In genomic region chr6:159758031-159759001, GRCh38 we compare ENCODE assay signal across 10 cellular contexts. TPM values are rescaled to one million over a fixed set of nuclear protein-coding genes. Genes with fewer than 3 reads are reported as not detected.
A peak's percentile ranks its signal among the peaks of the same experiment; 100 is the strongest.
DNase-seq lines count a peak whose midpoint lies in the region; ATAC-seq, FAIRE-seq and TF ChIP-seq lines count a peak whose summit lies in the region.
"Had no signal": no experiment of that assay in that cellular context is flagged by ENCODE, and none has a peak within 500 bp of the region (broad histone marks: within the 10 kb centered on the region; RNA-seq: fewer than 3 reads in every experiment).

No MANE protein-coding gene starts in this region.

- ATAC-seq in GM18861 (IDR thresholded peaks at IDR 0.05; ENCODE audit: unreplicated experiment) (no peak), HG03469 (IDR thresholded peaks at IDR 0.05; ENCODE audit: unreplicated experiment) (no peak)

- H3K36me3 ChIP-seq in WERI-Rb-1 = peaks cover 68% of the 10 kb centered on the region

- peaks cover 8% of the 10 kb centered on the region for H3K27me3 Mint-ChIP-seq in glutamatergic neuron (ENCODE audit: unreplicated experiment)

- TF ChIP-seq POLR2A in GM12891 (IDR thresholded peaks at IDR 0.05; ENCODE audit: low read depth, low read length) = no peak; the same call in 1 of the 2 replicates

- no peaks in the 10 kb centered on the region for H3K36me3 Mint-ChIP-seq in glutamatergic neuron (ENCODE audit: unreplicated experiment)

- peaks cover 13% of the 10 kb centered on the region for H3K4me1 Mint-ChIP-seq in glutamatergic neuron (ENCODE audit: low read depth, unreplicated experiment)

- H3K27ac ChIP-seq in WERI-Rb-1 = no peak overlapping the region
- H3K27ac ChIP-seq: left ventricle myocardium inferior had no signal

- peaks cover 5% of the 10 kb centered on the region for H3K9me3 Mint-ChIP-seq in glutamatergic neuron (ENCODE audit: unreplicated experiment)

- no peaks in the 10 kb centered on the region for H3K27me3 ChIP-seq in WERI-Rb-1 (ENCODE audit: insufficient read depth, low read depth, severe bottlenecking)

- no peaks in the 10 kb centered on the region for H3K9me3 ChIP-seq in WERI-Rb-1 (ENCODE audit: severe bottlenecking)
- H3K9me3 ChIP-seq: left ventricle myocardium inferior had no signal

- DNase-seq in ACHN = peak; percentile 63
- no peak for DNase-seq in GM12891 (ENCODE audit: insufficient read length, low spot score)
- no peak for DNase-seq in WERI-Rb-1
- no peak for DNase-seq in glutamatergic neuron
- no peak for DNase-seq in pons (ENCODE audit: low spot score)
- DNase-seq in GM19240 (ENCODE audit: insufficient read length, low spot score) = no peak
- DNase-seq: left ventricle myocardium inferior had no signal

- TF ChIP-seq CTCF in WERI-Rb-1 (IDR thresholded peaks at IDR 0.05; ENCODE audit: low read depth, low read length) (peak; percentile 51), glutamatergic neuron (IDR thresholded peaks at IDR 0.05; ENCODE audit: partially characterized antibody, unreplicated experiment) (no peak)

- FAIRE-seq in GM12891 (lab: Jason Lieb, UNC) = peak; percentile 54

- no peak overlapping the region for H3K4me3 Mint-ChIP-seq in glutamatergic neuron (ENCODE audit: unreplicated experiment)

- no peak overlapping the region for H3K4me3 ChIP-seq in WERI-Rb-1 (ENCODE audit: low read depth, low read length)
- H3K4me3 ChIP-seq: left ventricle myocardium inferior had no signal

- in situ Hi-C loops in ACHN (cut with HindIII; ENCODE audit: low pct_ligation_motif_present, low pct_unique_long_range_greater_than_20kb, low sequenced_read_pairs) = no loop called here

- peak overlapping the region; percentile 12 for H3K27ac Mint-ChIP-seq in glutamatergic neuron (ENCODE audit: unreplicated experiment)

TF ChIP-seq in GM12891, 5 proteins besides CTCF, POLR2A, EP300 and RAD21:
- TF ChIP-seq POLR2AphosphoS5 (IDR thresholded peaks at IDR 0.05; ENCODE audit: low read depth, low read length) (peak; percentile 69; the same call in 1 of the 2 replicates), POU2F2 (IDR thresholded peaks at IDR 0.05; ENCODE audit: low read depth, low read length) (no peak), PAX5 (IDR thresholded peaks at IDR 0.05; ENCODE audit: insufficient read depth, low read length, severe bottlenecking) (no peak), SPI1 (IDR thresholded peaks at IDR 0.05; ENCODE audit: low read depth, low read length) (no peak), TAF1 (IDR thresholded peaks at IDR 0.05; ENCODE audit: low read depth, low read length) (no peak)

RNA-seq across cellular contexts. Expression of gene ACAT2, which starts 3.5 kb away (rescaled TPM):
- 66.7 TPM for polyA plus RNA-seq in GM12891 (2012; ENCODE audit: low read depth, missing spikeins)
- 228 TPM for total RNA-seq in glutamatergic neuron (ENCODE audit: unreplicated experiment)

RNA-seq across cellular contexts. Expression of gene WTAP, which starts 31.0 kb away (rescaled TPM):
- 37.1 TPM for polyA plus RNA-seq in GM12891 (2012; ENCODE audit: low read depth, missing spikeins)
- total RNA-seq in glutamatergic neuron (ENCODE audit: unreplicated experiment) = 108 TPM

RNA-seq across cellular contexts. Expression of gene TCP1, which starts 31.1 kb away (rescaled TPM):
- polyA plus RNA-seq in GM12891 (2012; ENCODE audit: low read depth, missing spikeins) = 187 TPM
- total RNA-seq in glutamatergic neuron (ENCODE audit: unreplicated experiment) = 254 TPM

RNA-seq across cellular contexts. Expression of gene MRPL18, which starts 32.0 kb away (rescaled TPM):
- polyA plus RNA-seq in GM12891 (2012; ENCODE audit: low read depth, missing spikeins) = 49.0 TPM
- total RNA-seq in glutamatergic neuron (ENCODE audit: unreplicated experiment) = 45.4 TPM

RNA-seq across cellular contexts. Expression of gene PNLDC1, which starts 41.8 kb away (rescaled TPM):
- 0.06 TPM for polyA plus RNA-seq in GM12891 (2012; ENCODE audit: low read depth, missing spikeins)
- not detected for total RNA-seq in glutamatergic neuron (ENCODE audit: unreplicated experiment)
- total RNA-seq: NCI-H460 had no signal
